Comparison of ENCODE assay signal across 19 cellular contexts in the genomic region with DNA sequence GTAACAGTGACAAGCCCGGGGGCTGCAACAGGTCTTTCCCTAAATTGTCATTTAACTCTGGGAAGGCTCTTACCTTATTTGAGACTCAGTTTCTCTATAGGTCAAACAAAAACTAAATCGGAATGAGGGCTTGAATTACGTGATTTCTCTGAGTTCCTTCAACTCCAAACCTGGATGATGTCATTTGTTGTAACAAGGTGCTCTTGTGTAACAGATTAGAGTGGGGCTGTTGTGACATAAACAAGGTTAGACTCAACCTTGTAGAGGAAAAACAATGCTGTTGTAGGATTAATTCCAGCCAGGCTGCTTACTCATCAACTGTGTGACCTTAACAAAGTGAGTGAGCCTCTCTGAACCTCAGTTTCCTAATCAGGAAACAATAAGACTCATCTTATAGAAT.
"Had no signal": no experiment of that assay in that cellular context is flagged by ENCODE, and none has a peak within 500 bp of the region (broad histone marks: within the 10 kb centered on the region; RNA-seq: fewer than 3 reads in every experiment).

No MANE protein-coding gene starts in this region.

- DNase-seq: effector memory CD8-positive, alpha-beta T cell; erythroblast; foreskin melanocyte; head of caudate nucleus; kidney; left colon; mucosa of descending colon; naive thymus-derived CD8-positive, alpha-beta T cell; small intestine; stimulated activated CD4-positive, alpha-beta T cell treated with anti-CD3 and anti-CD28 coated beads, Interleukin-12 subunit alpha, Interleukin-12 subunit beta, amount 100 ng/mL, for 4 hours; stimulated activated naive CD4-positive, alpha-beta T cell; thyroid gland; upper lobe of left lung; uterus had no signal

- ATAC-seq: effector memory CD8-positive, alpha-beta T cell; left colon; mucosa of descending colon; naive thymus-derived CD8-positive, alpha-beta T cell had no signal

- H3K4me1 ChIP-seq: right atrium auricular region, suprapubic skin, thyroid gland, upper lobe of left lung, uterus had no signal

- H3K36me3 ChIP-seq: neutrophil, right atrium auricular region, suprapubic skin, thyroid gland, upper lobe of left lung, uterus had no signal

- H3K9me3 Mint-ChIP-seq: dendritic cell treated with granulocyte-macrophage colony-stimulating factor and Interleukin-4, amounts not matched to agents 40 ng/mL and 50 ng/mL, for 4 days had no signal

- H3K4me3 ChIP-seq: hepatocyte, mucosa of descending colon, right atrium auricular region, suprapubic skin, thyroid gland, upper lobe of left lung, uterus had no signal

- H3K9me3 ChIP-seq: mucosa of descending colon, neutrophil, right atrium auricular region, suprapubic skin, thyroid gland, upper lobe of left lung, uterus had no signal

- H3K27ac Mint-ChIP-seq: dendritic cell treated with granulocyte-macrophage colony-stimulating factor and Interleukin-4, amounts not matched to agents 40 ng/mL and 50 ng/mL, for 4 days; effector memory CD8-positive, alpha-beta T cell had no signal

- H3K27ac ChIP-seq: hepatocyte, neutrophil, right atrium auricular region, suprapubic skin, thyroid gland, upper lobe of left lung, uterus had no signal

- H3K27me3 ChIP-seq: hepatocyte, right atrium auricular region, suprapubic skin, thyroid gland, upper lobe of left lung, uterus had no signal

- H3K4me3 Mint-ChIP-seq: dendritic cell treated with granulocyte-macrophage colony-stimulating factor and Interleukin-4, amounts not matched to agents 40 ng/mL and 50 ng/mL, for 4 days; effector memory CD8-positive, alpha-beta T cell; naive thymus-derived CD8-positive, alpha-beta T cell had no signal
